1 cellular context compared by ENCODE assay signal in the genomic region with DNA sequence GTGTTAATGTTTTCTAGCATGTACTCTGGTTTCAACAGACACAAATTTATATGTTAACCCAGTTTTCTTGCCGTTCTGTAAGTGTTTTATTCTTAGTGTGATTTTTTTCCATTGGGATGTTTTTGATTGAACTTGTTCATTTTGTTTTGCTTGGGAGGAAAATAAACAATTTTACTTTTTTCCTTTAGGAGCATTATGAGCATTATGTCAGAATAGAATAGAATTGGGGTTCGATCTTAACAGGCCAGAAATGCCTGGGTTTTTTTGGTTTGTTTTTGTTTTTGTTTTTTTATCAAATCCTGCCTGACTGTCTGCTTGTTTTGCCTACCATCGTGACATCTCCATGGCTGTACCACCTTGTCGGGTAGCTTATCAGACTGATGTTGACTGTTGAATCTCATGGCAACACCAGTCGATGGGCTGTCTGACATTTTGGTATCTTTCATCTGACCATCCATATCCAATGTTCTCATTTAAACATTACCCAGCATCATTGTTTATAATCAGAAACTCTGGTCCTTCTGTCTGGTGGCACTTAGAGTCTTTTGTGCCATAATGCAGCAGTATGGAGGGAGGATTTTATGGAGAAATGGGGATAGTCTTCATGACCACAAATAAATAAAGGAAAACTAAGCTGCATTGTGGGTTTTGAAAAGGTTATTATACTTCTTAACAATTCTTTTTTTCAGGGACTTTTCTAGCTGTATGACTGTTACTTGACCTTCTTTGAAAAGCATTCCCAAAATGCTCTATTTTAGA.
TF ChIP-seq lines count a peak whose summit lies in the region.

No MANE protein-coding gene starts in this region.

TF ChIP-seq in IMR-90, 13 proteins besides CTCF, POLR2A, EP300 and RAD21 (continued from another document):
- TF ChIP-seq, protein P1, sequence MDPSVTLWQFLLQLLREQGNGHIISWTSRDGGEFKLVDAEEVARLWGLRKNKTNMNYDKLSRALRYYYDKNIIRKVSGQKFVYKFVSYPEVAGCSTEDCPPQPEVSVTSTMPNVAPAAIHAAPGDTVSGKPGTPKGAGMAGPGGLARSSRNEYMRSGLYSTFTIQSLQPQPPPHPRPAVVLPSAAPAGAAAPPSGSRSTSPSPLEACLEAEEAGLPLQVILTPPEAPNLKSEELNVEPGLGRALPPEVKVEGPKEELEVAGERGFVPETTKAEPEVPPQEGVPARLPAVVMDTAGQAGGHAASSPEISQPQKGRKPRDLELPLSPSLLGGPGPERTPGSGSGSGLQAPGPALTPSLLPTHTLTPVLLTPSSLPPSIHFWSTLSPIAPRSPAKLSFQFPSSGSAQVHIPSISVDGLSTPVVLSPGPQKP (IDR thresholded peaks at IDR 0.05; ENCODE audit: borderline replicate concordance, low read depth, low read length): no peak
